In genomic region chr18:58864146-58865008, GRCh38 we compare ENCODE assay signal across 8 cellular contexts. TPM values are rescaled to one million over a fixed set of nuclear protein-coding genes. Genes with fewer than 3 reads are reported as not detected.
DNase-seq lines count a peak whose midpoint lies in the region; ATAC-seq, FAIRE-seq and TF ChIP-seq lines count a peak whose summit lies in the region.

Gene ZNF532, plus strand, starts transcription at chr18:58864877. CDS start in a region left out here.

- peaks cover 0 to 3% (median 0%) of the 10 kb centered on the region in 4 donors for H3K36me3 ChIP-seq in liver (ENCODE audit: control insufficient read depth in 4 of 4, insufficient read depth in 3 of 4, low read depth in 1 of 4, low read length in 3 of 4)
- H3K36me3 ChIP-seq in HepG2 (replicated peaks in 1 of 2; ENCODE audit: control insufficient read depth in 1 of 2, insufficient read depth in 2 of 2, low read length in 2 of 2) = no peaks in the 10 kb centered on the region
- H3K36me3 ChIP-seq in iPS-18a (ENCODE audit: control insufficient read depth, low read depth, low read length) = peaks cover 43% of the 10 kb centered on the region

- no peaks in the 10 kb centered on the region for H4K20me1 ChIP-seq in HepG2 (ENCODE audit: insufficient read depth, low read length)

- POLR2A ChIA-PET in HepG2 (lab: Yijun Ruan, JAX) = no interaction called here
- POLR2A ChIA-PET in MCF 10A (lab: Yijun Ruan, JAX) = interaction anchor here (0.6 to 1.2 kb wide), 7 partner anchors 9 to 96 kb away, joined by 3 to 9 read pairs (median 3); no protein-coding TSS in a partner anchor

- H3K27me3 ChIP-seq in liver (ENCODE audit: control insufficient read depth in 4 of 4, insufficient read depth in 4 of 4, low read length in 3 of 4) = no peaks in the 10 kb centered on the region
- peaks cover 0 to 23% of the 10 kb centered on the region in 2 experiments; a peak in 3 of 5 replicates for H3K27me3 ChIP-seq in HepG2 (ENCODE audit: control insufficient read depth in 1 of 2, insufficient read depth in 2 of 2, low read length in 2 of 2)
- H3K27me3 ChIP-seq in iPS-18a (ENCODE audit: control insufficient read depth, insufficient read depth, low read length) = no peaks in the 10 kb centered on the region

- no peaks in the 10 kb centered on the region for H3K27me3 Mint-ChIP-seq in MCF 10A (ENCODE audit: insufficient read depth, unreplicated experiment)

- H3K27ac Mint-ChIP-seq in MCF 10A (ENCODE audit: low read depth, unreplicated experiment) = peak within 1 kb of the TSS; percentile 87

- H3K4me1 Mint-ChIP-seq in MCF 10A (ENCODE audit: insufficient read depth, unreplicated experiment) = peaks cover 30% of the 10 kb centered on the region

- no peak for TF ChIP-seq EP300 in HepG2 (IDR thresholded peaks at IDR 0.05; ENCODE audit: low read depth in 2 of 2, low read length in 2 of 2)
- no peak for TF ChIP-seq EP300 in HepG2 (CRISPR knock-in tag; IDR thresholded peaks at IDR 0.05; ENCODE audit: borderline replicate concordance)

- H3K4me3 Mint-ChIP-seq in MCF 10A (ENCODE audit: unreplicated experiment) = peak within 1 kb of the TSS; percentile 65

- CTCF ChIA-PET in HepG2 (lab: Yijun Ruan, JAX; ENCODE audit: low intra/inter-chr PET ratio, low total read pairs) = no interaction called here
- CTCF ChIA-PET in MCF 10A (lab: Yijun Ruan, JAX) = interaction anchor here (0.8 kb wide), 1 partner anchor 93 kb away, joined by 3 read pairs; no protein-coding TSS in a partner anchor

- ATAC-seq in HepG2 (no peak; the same call in 2 of the 3 replicates), HG02938 (IDR thresholded peaks at IDR 0.05; ENCODE audit: unreplicated experiment) (no peak)

- H3K9me3 Mint-ChIP-seq in MCF 10A (ENCODE audit: unreplicated experiment) = no peaks in the 10 kb centered on the region

- H3K4me2 ChIP-seq in HepG2 (ENCODE audit: low read depth, low read length) = no peak within 1 kb of the TSS

- H3K4me3 ChIP-seq in liver (ENCODE audit: low read depth in 1 of 3, low read length in 3 of 3) (peak within 1 kb of the TSS in 1 of 3 donors; percentile 64), HepG2 (replicated peaks in 1 of 3; ENCODE audit: insufficient read depth in 1 of 3, low read depth in 2 of 3, low read length in 3 of 3) (no peak within 1 kb of the TSS), iPS-18a (ENCODE audit: low read length) (peak within 1 kb of the TSS; percentile 66)

- TF ChIP-seq RAD21 in liver (IDR thresholded peaks at IDR 0.05) (no peak), HepG2 (CRISPR knock-in tag; IDR thresholded peaks at IDR 0.05) (no peak)

- FAIRE-seq in HepG2 (lab: Jason Lieb, UNC) = no peak

- H3K4me1 ChIP-seq in liver (ENCODE audit: control insufficient read depth in 4 of 4, insufficient read depth in 4 of 4, low read length in 3 of 4) (peaks cover 0 to 11% (median 4%) of the 10 kb centered on the region in 4 donors), HepG2 (ENCODE audit: insufficient read depth, low read length) (no peaks in the 10 kb centered on the region), iPS-18a (ENCODE audit: control insufficient read depth, low read depth, low read length) (peaks cover 79% of the 10 kb centered on the region)

- no peak within 1 kb of the TSS for H3K9ac ChIP-seq in liver (ENCODE audit: low read depth in 1 of 2, low read length in 2 of 2)
- no peak within 1 kb of the TSS for H3K9ac ChIP-seq in HepG2 (ENCODE audit: insufficient read depth, low read depth, low read length)
- H3K9ac ChIP-seq in iPS-18a (ENCODE audit: low read length) = peak within 1 kb of the TSS; percentile 84

- no peak within 1 kb of the TSS for H2AFZ ChIP-seq in HepG2 (ENCODE audit: low read length)

- DNase-seq in HepG2 (ENCODE audit: low spot score) (no peak), NCI-H748 (lab: John Stamatoyannopoulos, UW; ENCODE audit: unreplicated experiment) (peak; percentile 95), MCF 10A (ENCODE audit: unreplicated experiment) (peak; percentile 55), retina (peak; percentile 88), NCI-H1694 treated with DMSO at 0.1 percent for 48 hours (lab: John Stamatoyannopoulos, UW) (no peak)

- H3K9me3 ChIP-seq in liver (ENCODE audit: control insufficient read depth in 4 of 4, low read length in 3 of 4) (no peaks in the 10 kb centered on the region), HepG2 (ENCODE audit: low read length) (no peaks in the 10 kb centered on the region), iPS-18a (ENCODE audit: control insufficient read depth, low read depth, low read length) (peaks cover 5% of the 10 kb centered on the region)

- intact Hi-C loops in HepG2 (cut with micrococcal nuclease; ENCODE audit: unreplicated experiment) = no loop called here
- intact Hi-C loops in MCF 10A (cut with micrococcal nuclease) = loop anchor here (10.0 kb wide), 1 partner anchor 80 kb away; no protein-coding TSS in a partner anchor

- peaks cover 15% of the 10 kb centered on the region for H3K36me3 Mint-ChIP-seq in MCF 10A (ENCODE audit: insufficient read depth, unreplicated experiment)

- TF ChIP-seq POLR2A in HepG2 (IDR thresholded peaks at IDR 0.05; ENCODE audit: insufficient read depth in 1 of 2, low read depth in 2 of 2, low read length in 2 of 2) = no peak

- H3K79me2 ChIP-seq in HepG2 (ENCODE audit: insufficient read depth, low read length) = no peaks in the 10 kb centered on the region

- in situ Hi-C loops in HepG2 (cut with HindIII; ENCODE audit: extremely low pct_ligation_motif_present, low pct_unique_long_range_greater_than_20kb) = no loop called here

- BruUV-seq in HepG2 (replicated peaks; lab: Mats Ljungman, UMichigan) (no TSS peak), MCF 10A (replicated peaks; lab: Mats Ljungman, UMichigan) (no TSS peak)

- 76% methylated on average over 17 of the region's 17 CpGs for WGBS in liver
- WGBS in HepG2 (ENCODE audit: low lambda C conversion rate) = 51% methylated on average over 12 of the region's 17 CpGs

- H3K27ac ChIP-seq in liver (ENCODE audit: low read depth in 1 of 2, low read length in 2 of 2) = peak within 1 kb of the TSS; percentile 44 to 52
- H3K27ac ChIP-seq in HepG2 (ENCODE audit: extremely low read length, insufficient read depth, low read length) = no peak within 1 kb of the TSS
- H3K27ac ChIP-seq in iPS-18a (ENCODE audit: low read length) = peak within 1 kb of the TSS; percentile 96

- TF ChIP-seq CTCF in liver (IDR thresholded peaks at IDR 0.05; ENCODE audit: low read depth, low read length, missing input control) = no peak
- no peak for TF ChIP-seq CTCF in HepG2 (CRISPR knock-in tag; IDR thresholded peaks at IDR 0.05)
- no peak for TF ChIP-seq CTCF in MCF 10A (IDR thresholded peaks at IDR 0.05; ENCODE audit: unreplicated experiment)

TF ChIP-seq in liver, 16 proteins besides CTCF, POLR2A, EP300 and RAD21:
- TF ChIP-seq YY1 (IDR thresholded peaks at IDR 0.05) (peak; percentile 18), SP1 (IDR thresholded peaks at IDR 0.05) (no peak)

TF ChIP-seq in HepG2, 621 proteins besides CTCF, POLR2A, EP300 and RAD21 (continues in another document):
- TF ChIP-seq SAFB2 (CRISPR knock-in tag; IDR thresholded peaks at IDR 0.05; ENCODE audit: borderline replicate concordance, low read depth) = no peak
- TF ChIP-seq CC2D1A (CRISPR knock-in tag; IDR thresholded peaks at IDR 0.05) = no peak
- TF ChIP-seq ZNF136 (CRISPR knock-in tag; IDR thresholded peaks at IDR 0.05; ENCODE audit: low read depth) = no peak
- no peak for TF ChIP-seq ZFP37 (CRISPR knock-in tag; IDR thresholded peaks at IDR 0.05; ENCODE audit: borderline replicate concordance)
- TF ChIP-seq, protein P1, sequence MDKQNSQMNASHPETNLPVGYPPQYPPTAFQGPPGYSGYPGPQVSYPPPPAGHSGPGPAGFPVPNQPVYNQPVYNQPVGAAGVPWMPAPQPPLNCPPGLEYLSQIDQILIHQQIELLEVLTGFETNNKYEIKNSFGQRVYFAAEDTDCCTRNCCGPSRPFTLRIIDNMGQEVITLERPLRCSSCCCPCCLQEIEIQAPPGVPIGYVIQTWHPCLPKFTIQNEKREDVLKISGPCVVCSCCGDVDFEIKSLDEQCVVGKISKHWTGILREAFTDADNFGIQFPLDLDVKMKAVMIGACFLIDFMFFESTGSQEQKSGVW (CRISPR knock-in tag; IDR thresholded peaks at IDR 0.05; ENCODE audit: borderline replicate concordance) = no peak
- no peak for TF ChIP-seq ZNF441 (CRISPR knock-in tag; IDR thresholded peaks at IDR 0.05; ENCODE audit: borderline replicate concordance)

RNA-seq across cellular contexts. Expression of gene ZNF532, which starts in this region (rescaled TPM):
- 1 to 10 TPM; 3.5 to 5.6 TPM for total RNA-seq in liver
- polyA plus RNA-seq in liver = 1 to 10 TPM in 1 of 2 donors, under 1 TPM in 1; 0.68 to 1.6 TPM
- total RNA-seq in HepG2 (2016; rRNA removed; fragmentation: Illumina TruSeq; extraction: Trizol) = not detected in 2 replicates
- not detected in 2 replicates for total RNA-seq in HepG2 (2016; cell fraction: cytosol; rRNA removed; fragmentation: Illumina TruSeq; extraction: Trizol; ENCODE audit: low read depth)
- not detected in 2 replicates for total RNA-seq in HepG2 (2016; cell fraction: insoluble cytoplasmic fraction; rRNA removed; fragmentation: Illumina TruSeq; extraction: Trizol)
- not detected in 2 replicates for total RNA-seq in HepG2 (2016; cell fraction: membrane; rRNA removed; fragmentation: Illumina TruSeq; extraction: Trizol)
- not detected in 2 replicates for total RNA-seq in HepG2 (2016; cell fraction: nucleus; rRNA removed; fragmentation: Illumina TruSeq; extraction: Trizol)
- not detected in 2 replicates for polyA plus RNA-seq in HepG2 (2011; rRNA removed)
- 0.04 TPM in 1 of 2 replicates, not detected in the other for polyA plus RNA-seq in HepG2 (2011; cell fraction: cytosol; rRNA removed)
- polyA plus RNA-seq in HepG2 (2011; cell fraction: nucleus; rRNA removed) = not detected in 2 replicates
- polyA plus RNA-seq in HepG2 (2012) = not detected in 2 replicates
- not detected in 2 replicates for polyA plus RNA-seq in HepG2 (2016; cell fraction: cytosol; fragmentation: Illumina TruSeq; extraction: Trizol; ENCODE audit: low read depth)
- not detected in 2 replicates for polyA plus RNA-seq in HepG2 (2016; cell fraction: insoluble cytoplasmic fraction; fragmentation: Illumina TruSeq; extraction: Trizol; ENCODE audit: low read depth)
- not detected in 2 replicates for polyA plus RNA-seq in HepG2 (2016; cell fraction: membrane; fragmentation: Illumina TruSeq; extraction: Trizol; ENCODE audit: low read depth)
- polyA plus RNA-seq in HepG2 (2016; cell fraction: nucleus; fragmentation: Illumina TruSeq; extraction: Trizol; ENCODE audit: insufficient read depth, low read depth) = not detected in 2 replicates
- 62.5 TPM in 1 of 2 replicates, not detected in the other for polyA minus RNA-seq in HepG2 (2011; rRNA and poly(A)+ RNA removed; ENCODE audit: low replicate concordance)
- 1.1 TPM in 1 of 2 replicates, not detected in the other for polyA minus RNA-seq in HepG2 (2011; cell fraction: cytosol; rRNA and poly(A)+ RNA removed)
- polyA minus RNA-seq in HepG2 (2011; cell fraction: nucleus; rRNA and poly(A)+ RNA removed) = not detected in 2 replicates
- total RNA-seq in MCF 10A (2022) = 64.1 and 67.6 TPM in 2 replicates

Comparison
In these comparisons a context has a peak if more than half of its experiments do, and no peak if none do; other contexts are left out.
1. DNase-seq: peak in NCI-H748 (single experiment), MCF 10A (single experiment) and retina (single experiment); none in HepG2 (single experiment) and NCI-H1694 treated with DMSO at 0.1 percent for 48 hours (single experiment).